Comparison of ENCODE assay signal across 11 cellular contexts in the genomic region with DNA sequence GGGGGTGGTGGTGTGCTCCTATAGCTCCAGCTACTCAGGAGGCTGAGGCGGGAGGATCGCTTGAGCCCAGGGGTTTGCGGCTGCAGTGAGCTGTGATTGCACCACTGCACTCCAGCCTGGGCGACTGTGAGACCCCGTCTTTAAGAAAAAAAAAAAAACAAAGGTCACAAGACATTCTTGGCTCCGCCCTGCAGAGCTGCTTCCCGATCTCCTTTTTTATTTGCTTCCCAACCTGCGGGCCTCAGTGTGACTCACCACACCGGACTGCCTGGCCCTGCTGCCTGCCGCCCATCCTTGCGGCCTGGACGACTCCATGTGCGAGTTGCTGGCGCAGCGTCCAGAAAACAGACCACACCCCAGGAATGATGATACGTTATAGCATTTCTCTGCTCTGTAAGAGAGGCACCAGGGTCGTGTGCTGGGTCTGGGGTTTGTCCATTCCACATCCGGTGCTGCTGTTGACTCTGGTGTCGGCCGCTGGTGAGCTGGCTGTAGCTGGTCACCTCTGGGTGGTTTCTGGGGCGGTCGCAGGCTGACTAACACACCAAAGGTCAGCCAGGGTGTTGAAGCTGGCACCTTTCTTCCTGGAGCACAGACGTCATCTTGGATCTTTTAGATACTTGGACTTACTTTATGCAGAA.
DNase-seq lines count a peak whose midpoint lies in the region; ATAC-seq and TF ChIP-seq lines count a peak whose summit lies in the region.
"Had no signal": no experiment of that assay in that cellular context is flagged by ENCODE, and none has a peak within 500 bp of the region (broad histone marks: within the 10 kb centered on the region; RNA-seq: fewer than 3 reads in every experiment).

No MANE protein-coding gene starts in this region.

- H3K27ac Mint-ChIP-seq in activated CD8-positive, alpha-beta memory T cell treated with anti-CD3 and anti-CD28 coated beads, Interleukin-2, amount 10 ng/mL, durations not matched to agents 7 days and 5 days = no peak overlapping the region
- H3K27ac Mint-ChIP-seq: activated CD4-positive, alpha-beta T cell treated with anti-CD3 and anti-CD28 coated beads, Interleukin-2, amount 10 ng/mL, durations not matched to agents 24 days and 14 days; stimulated activated naive CD8-positive, alpha-beta T cell treated with anti-CD3 and anti-CD28 coated beads, Interleukin-15, Interleukin-2, amounts not matched to agents 100 ng/mL and 50 ng/mL, for 24 hours had no signal

- no peaks in the 10 kb centered on the region for H3K36me3 Mint-ChIP-seq in activated CD8-positive, alpha-beta memory T cell treated with anti-CD3 and anti-CD28 coated beads, Interleukin-2, amount 10 ng/mL, durations not matched to agents 7 days and 5 days

- peak; percentile 88 for DNase-seq in RPMI7951 (ENCODE audit: low read depth)
- DNase-seq in fibroblast of the aortic adventitia (ENCODE audit: low read depth) = peak; percentile 98
- DNase-seq in non-pigmented ciliary epithelial cell (ENCODE audit: low read depth) = peak; percentile 86
- DNase-seq in NCI-H524 treated with DMSO at 0.1 percent for 48 hours (lab: John Stamatoyannopoulos, UW) = no peak
- no peak for DNase-seq in activated CD8-positive, alpha-beta memory T cell treated with anti-CD3 and anti-CD28 coated beads, Interleukin-2, amount 10 ng/mL, durations not matched to agents 7 days and 5 days
- DNase-seq: activated CD4-positive, alpha-beta T cell treated with anti-CD3 and anti-CD28 coated beads, Interleukin-2, amount 10 ng/mL, durations not matched to agents 24 days and 14 days; DMS153 had no signal

- ATAC-seq in HG03442 (IDR thresholded peaks at IDR 0.05; ENCODE audit: unreplicated experiment) (no peak), HG03354 (IDR thresholded peaks at IDR 0.05; ENCODE audit: poor library complexity, severe bottlenecking, unreplicated experiment) (no peak)
- no peak for ATAC-seq in activated CD8-positive, alpha-beta memory T cell treated with anti-CD3 and anti-CD28 coated beads, Interleukin-2, amount 10 ng/mL, durations not matched to agents 7 days and 5 days

- CTCF ChIA-PET in activated CD8-positive, alpha-beta memory T cell treated with anti-CD3 and anti-CD28 coated beads, Interleukin-2, amount 10 ng/mL, durations not matched to agents 7 days and 5 days (lab: Charles Lee) = interaction anchor here (0.7 to 0.8 kb wide), 2 partner anchors 14 to 249 kb away, joined by 3 to 4 read pairs; no protein-coding TSS in a partner anchor

- TF ChIP-seq CTCF in C4-2B (conservative IDR thresholded peaks at IDR 0.05) (no peak), fibroblast of the aortic adventitia (IDR thresholded peaks at IDR 0.05; ENCODE audit: insufficient read depth, low read length) (no peak)

- H3K4me1 Mint-ChIP-seq in activated CD8-positive, alpha-beta memory T cell treated with anti-CD3 and anti-CD28 coated beads, Interleukin-2, amount 10 ng/mL, durations not matched to agents 7 days and 5 days = no peaks in the 10 kb centered on the region
- H3K4me1 Mint-ChIP-seq: activated CD4-positive, alpha-beta T cell treated with anti-CD3 and anti-CD28 coated beads, Interleukin-2, amount 10 ng/mL, durations not matched to agents 24 days and 14 days had no signal

- peaks cover 5% of the 10 kb centered on the region for H3K27me3 Mint-ChIP-seq in activated CD8-positive, alpha-beta memory T cell treated with anti-CD3 and anti-CD28 coated beads, Interleukin-2, amount 10 ng/mL, durations not matched to agents 7 days and 5 days
- H3K27me3 Mint-ChIP-seq: stimulated activated naive CD8-positive, alpha-beta T cell treated with anti-CD3 and anti-CD28 coated beads, Interleukin-15, Interleukin-2, amounts not matched to agents 100 ng/mL and 50 ng/mL, for 24 hours had no signal

- no peak overlapping the region for H3K4me3 Mint-ChIP-seq in activated CD8-positive, alpha-beta memory T cell treated with anti-CD3 and anti-CD28 coated beads, Interleukin-2, amount 10 ng/mL, durations not matched to agents 7 days and 5 days
- H3K4me3 Mint-ChIP-seq: activated CD4-positive, alpha-beta T cell treated with anti-CD3 and anti-CD28 coated beads, Interleukin-2, amount 10 ng/mL, durations not matched to agents 24 days and 14 days; stimulated activated naive CD8-positive, alpha-beta T cell treated with anti-CD3 and anti-CD28 coated beads, Interleukin-15, Interleukin-2, amounts not matched to agents 100 ng/mL and 50 ng/mL, for 24 hours had no signal

- H3K27ac ChIP-seq in C4-2B = peak overlapping the region; percentile 65

- H3K9me3 Mint-ChIP-seq in activated CD8-positive, alpha-beta memory T cell treated with anti-CD3 and anti-CD28 coated beads, Interleukin-2, amount 10 ng/mL, durations not matched to agents 7 days and 5 days (ENCODE audit: low read depth) = no peaks in the 10 kb centered on the region
- H3K9me3 Mint-ChIP-seq: activated CD4-positive, alpha-beta T cell treated with anti-CD3 and anti-CD28 coated beads, Interleukin-2, amount 10 ng/mL, durations not matched to agents 24 days and 14 days; stimulated activated naive CD8-positive, alpha-beta T cell treated with anti-CD3 and anti-CD28 coated beads, Interleukin-15, Interleukin-2, amounts not matched to agents 100 ng/mL and 50 ng/mL, for 24 hours had no signal

- H3K4me3 ChIP-seq in fibroblast of the aortic adventitia (ENCODE audit: low read depth, low read length) = peak overlapping the region; percentile 17

Comparison
In these comparisons a context has a peak if more than half of its experiments do, and no peak if none do; other contexts are left out.
1. DNase-seq: peak in RPMI7951 (single experiment), fibroblast of the aortic adventitia (single experiment) and non-pigmented ciliary epithelial cell (single experiment); none in NCI-H524 treated with DMSO at 0.1 percent for 48 hours (single experiment) and activated CD8-positive, alpha-beta memory T cell treated with anti-CD3 and anti-CD28 coated beads, Interleukin-2, amount 10 ng/mL, durations not matched to agents 7 days and 5 days (single experiment).